Comparison of ENCODE assay signal across 8 cellular contexts in genomic region chr3:66998899-66999235, GRCh38. TPM values are rescaled to one million over a fixed set of nuclear protein-coding genes. Genes with fewer than 3 reads are reported as not detected.
DNase-seq lines count a peak whose midpoint lies in the region; ATAC-seq, FAIRE-seq and TF ChIP-seq lines count a peak whose summit lies in the region.

No MANE protein-coding gene starts in this region.

- no peak for TF ChIP-seq EP300 in HepG2 (IDR thresholded peaks at IDR 0.05; ENCODE audit: low read depth in 2 of 2, low read length in 2 of 2)
- TF ChIP-seq EP300 in HepG2 (CRISPR knock-in tag; IDR thresholded peaks at IDR 0.05; ENCODE audit: borderline replicate concordance): no peak

- H3K27me3 ChIP-seq in HepG2 (ENCODE audit: control insufficient read depth in 1 of 2, insufficient read depth in 2 of 2, low read length in 2 of 2) (no peaks in the 10 kb centered on the region), tibial artery (no peaks in the 10 kb centered on the region)

- peak overlapping the region; percentile 55 for H2AFZ ChIP-seq in HepG2 (ENCODE audit: low read length)

- peaks cover 12% of the 10 kb centered on the region for H3K36me3 Mint-ChIP-seq in activated CD4-positive, alpha-beta T cell treated with anti-CD3 and anti-CD28 coated beads, Interleukin-2, amount 10 ng/mL, durations not matched to agents 7 days and 5 days (ENCODE audit: low read depth)
- H3K36me3 Mint-ChIP-seq in activated naive CD8-positive, alpha-beta T cell treated with anti-CD3 and anti-CD28 coated beads for 36 hours: peaks cover 21% of the 10 kb centered on the region

- H3K4me3 Mint-ChIP-seq in activated CD4-positive, alpha-beta T cell treated with anti-CD3 and anti-CD28 coated beads, Interleukin-2, amount 10 ng/mL, durations not matched to agents 7 days and 5 days: peak overlapping the region; percentile 83
- peak overlapping the region; percentile 97 for H3K4me3 Mint-ChIP-seq in activated naive CD8-positive, alpha-beta T cell treated with anti-CD3 and anti-CD28 coated beads for 36 hours

- no TSS peak for BruUV-seq in HepG2 (replicated peaks; lab: Mats Ljungman, UMichigan)

- TF ChIP-seq POLR2A in HepG2 (IDR thresholded peaks at IDR 0.05; ENCODE audit: insufficient read depth in 1 of 2, low read depth in 2 of 2, low read length in 2 of 2): no peak

- in situ Hi-C loops in HepG2 (cut with HindIII; ENCODE audit: extremely low pct_ligation_motif_present, low pct_unique_long_range_greater_than_20kb): loop anchor here (25.0 kb wide), 1 partner anchor 1888 kb away; no protein-coding TSS in a partner anchor

- H3K9me3 Mint-ChIP-seq in activated CD4-positive, alpha-beta T cell treated with anti-CD3 and anti-CD28 coated beads, Interleukin-2, amount 10 ng/mL, durations not matched to agents 7 days and 5 days: no peaks in the 10 kb centered on the region
- H3K9me3 Mint-ChIP-seq in activated naive CD8-positive, alpha-beta T cell treated with anti-CD3 and anti-CD28 coated beads for 36 hours: no peaks in the 10 kb centered on the region

- H3K9me3 ChIP-seq in HepG2 (ENCODE audit: low read length) (no peaks in the 10 kb centered on the region), tibial artery (no peaks in the 10 kb centered on the region)

- no peak for TF ChIP-seq RAD21 in HepG2 (CRISPR knock-in tag; IDR thresholded peaks at IDR 0.05)

- no peak for DNase-seq in activated CD4-positive, alpha-beta T cell treated with anti-CD3 and anti-CD28 coated beads, Interleukin-2, amount 10 ng/mL, durations not matched to agents 7 days and 5 days
- no peak for DNase-seq in activated CD4-positive, alpha-beta T cell treated with anti-CD3 and anti-CD28 coated beads for 1 hour
- no peak for DNase-seq in activated naive CD8-positive, alpha-beta T cell treated with anti-CD3 and anti-CD28 coated beads for 36 hours
- DNase-seq in HepG2 (ENCODE audit: low spot score) (no peak), tibial artery (no peak), DMS 273 treated with DMSO at 0.1 percent for 48 hours (lab: John Stamatoyannopoulos, UW) (no peak), NCI-H2029 treated with DMSO at 0.1 percent for 48 hours (lab: John Stamatoyannopoulos, UW) (no peak)

- CTCF ChIA-PET in activated CD4-positive, alpha-beta T cell treated with anti-CD3 and anti-CD28 coated beads, Interleukin-2, amount 10 ng/mL, durations not matched to agents 7 days and 5 days (lab: Charles Lee): interaction anchor here (1.0 to 1.8 kb wide), 5 partner anchors 12 to 657 kb away, joined by 3 to 7 read pairs (median 4); no protein-coding TSS in a partner anchor
- CTCF ChIA-PET in HepG2 (lab: Yijun Ruan, JAX; ENCODE audit: low intra/inter-chr PET ratio, low total read pairs): no interaction called here

- H3K27ac Mint-ChIP-seq in activated CD4-positive, alpha-beta T cell treated with anti-CD3 and anti-CD28 coated beads, Interleukin-2, amount 10 ng/mL, durations not matched to agents 7 days and 5 days: peak overlapping the region; percentile 90
- H3K27ac Mint-ChIP-seq in activated naive CD8-positive, alpha-beta T cell treated with anti-CD3 and anti-CD28 coated beads for 36 hours: peak overlapping the region; percentile 94

- H3K36me3 ChIP-seq in HepG2 (replicated peaks in 1 of 2; ENCODE audit: control insufficient read depth in 1 of 2, insufficient read depth in 2 of 2, low read length in 2 of 2) (no peaks in the 10 kb centered on the region), tibial artery (no peaks in the 10 kb centered on the region)

- no peak for TF ChIP-seq CTCF in HepG2 (CRISPR knock-in tag; IDR thresholded peaks at IDR 0.05)
- TF ChIP-seq CTCF in tibial artery (IDR thresholded peaks at IDR 0.05): no peak

- 0 out of 2 replicates have a peak, but pooled peaks cover 5% of the 10 kb centered on the region for H3K4me1 ChIP-seq in HepG2 (ENCODE audit: insufficient read depth, low read length)
- H3K4me1 ChIP-seq in tibial artery: peaks cover 0 to 12% (median 3%) of the 10 kb centered on the region in 4 donors

- H3K79me2 ChIP-seq in HepG2 (ENCODE audit: insufficient read depth, low read length): no peaks in the 10 kb centered on the region

- peak overlapping the region; percentile 51 for H3K9ac ChIP-seq in HepG2 (ENCODE audit: insufficient read depth, low read depth, low read length)

- H3K27ac ChIP-seq in HepG2 (ENCODE audit: extremely low read length, insufficient read depth, low read length) (peak overlapping the region; percentile 11), tibial artery (peak overlapping the region; percentile 43 to 68)

- intact Hi-C loops in HepG2 (cut with micrococcal nuclease; ENCODE audit: unreplicated experiment): no loop called here
- intact Hi-C loops in tibial artery (cut with DNase I; ENCODE audit: low total_unique reads): no loop called here

- no peak for FAIRE-seq in HepG2 (lab: Jason Lieb, UNC)

- H3K4me2 ChIP-seq in HepG2 (ENCODE audit: low read depth, low read length): peak overlapping the region; percentile 83

- H4K20me1 ChIP-seq in HepG2 (ENCODE audit: insufficient read depth, low read length): no peaks in the 10 kb centered on the region

- WGBS in HepG2 (ENCODE audit: low lambda C conversion rate): 1% methylated on average over 10 of the region's 10 CpGs

- H3K4me3 ChIP-seq in HepG2 (replicated peaks in 1 of 3; ENCODE audit: insufficient read depth in 1 of 3, low read depth in 2 of 3, low read length in 3 of 3) (peak overlapping the region; percentile 69 to 98 (median 83)), tibial artery (peak overlapping the region; percentile 72 to 81)

- POLR2A ChIA-PET in activated CD4-positive, alpha-beta T cell treated with anti-CD3 and anti-CD28 coated beads, Interleukin-2, amount 10 ng/mL, durations not matched to agents 7 days and 5 days (lab: Charles Lee): no interaction called here
- POLR2A ChIA-PET in HepG2 (lab: Yijun Ruan, JAX): interaction anchor here (1.5 kb wide), 1 partner anchor 27 kb away, joined by 4 read pairs; no protein-coding TSS in a partner anchor

- peaks cover 22% of the 10 kb centered on the region for H3K27me3 Mint-ChIP-seq in activated CD4-positive, alpha-beta T cell treated with anti-CD3 and anti-CD28 coated beads, Interleukin-2, amount 10 ng/mL, durations not matched to agents 7 days and 5 days
- H3K27me3 Mint-ChIP-seq in activated naive CD8-positive, alpha-beta T cell treated with anti-CD3 and anti-CD28 coated beads for 36 hours: peaks cover 29% of the 10 kb centered on the region

- peaks cover 35% of the 10 kb centered on the region for H3K4me1 Mint-ChIP-seq in activated CD4-positive, alpha-beta T cell treated with anti-CD3 and anti-CD28 coated beads, Interleukin-2, amount 10 ng/mL, durations not matched to agents 7 days and 5 days
- H3K4me1 Mint-ChIP-seq in activated naive CD8-positive, alpha-beta T cell treated with anti-CD3 and anti-CD28 coated beads for 36 hours: peaks cover 28% of the 10 kb centered on the region

- no peak for ATAC-seq in HepG2
- no peak for ATAC-seq in GM21723 (IDR thresholded peaks at IDR 0.05; ENCODE audit: unreplicated experiment)

TF ChIP-seq in HepG2, 621 proteins besides CTCF, POLR2A, EP300 and RAD21 (continues in another document):
- TF ChIP-seq FOXJ3 (CRISPR knock-in tag; IDR thresholded peaks at IDR 0.05; ENCODE audit: borderline replicate concordance) (0 out of 2 replicates have a peak, but pooled peaks have one; percentile 16), NR0B2 (CRISPR knock-in tag; IDR thresholded peaks at IDR 0.05) (no peak), TCF7 (IDR thresholded peaks at IDR 0.05; ENCODE audit: low read depth) (no peak), ZEB1 (IDR thresholded peaks at IDR 0.05; ENCODE audit: insufficient replicate concordance, low read depth) (no peak), DNMT1 (CRISPR knock-in tag; IDR thresholded peaks at IDR 0.05) (no peak), PITX1 (CRISPR knock-in tag; IDR thresholded peaks at IDR 0.05) (peak; percentile 6; the same call in 1 of the 2 replicates), NFYC (CRISPR knock-in tag; IDR thresholded peaks at IDR 0.05) (0 out of 2 replicates have a peak, but pooled peaks have one; percentile 7)

RNA-seq across cellular contexts. Expression of gene KBTBD8, which starts 0.8 kb away (rescaled TPM):
- 1 to 10 TPM; 8.3 TPM for total RNA-seq in activated CD4-positive, alpha-beta T cell treated with anti-CD3 and anti-CD28 coated beads, Interleukin-2, amount 10 ng/mL, durations not matched to agents 7 days and 5 days
- 10 to 100 TPM; 28.5 to 30.6 TPM for total RNA-seq in activated naive CD8-positive, alpha-beta T cell treated with anti-CD3 and anti-CD28 coated beads for 36 hours
- 7.6 and 16.2 TPM in 2 replicates for total RNA-seq in HepG2 (2016; rRNA removed; fragmentation: Illumina TruSeq; extraction: Trizol)
- total RNA-seq in HepG2 (2016; cell fraction: cytosol; rRNA removed; fragmentation: Illumina TruSeq; extraction: Trizol; ENCODE audit: low read depth): 0.53 and 0.81 TPM in 2 replicates
- 7.1 and 13.9 TPM in 2 replicates for total RNA-seq in HepG2 (2016; cell fraction: insoluble cytoplasmic fraction; rRNA removed; fragmentation: Illumina TruSeq; extraction: Trizol)
- total RNA-seq in HepG2 (2016; cell fraction: membrane; rRNA removed; fragmentation: Illumina TruSeq; extraction: Trizol): 2.3 and 4.2 TPM in 2 replicates
- 5.5 and 7.7 TPM in 2 replicates for total RNA-seq in HepG2 (2016; cell fraction: nucleus; rRNA removed; fragmentation: Illumina TruSeq; extraction: Trizol)
- polyA plus RNA-seq in HepG2 (2011; rRNA removed): 0.81 and 1.1 TPM in 2 replicates
- polyA plus RNA-seq in HepG2 (2011; cell fraction: cytosol; rRNA removed): 0.27 and 0.29 TPM in 2 replicates
- 0.17 and 0.40 TPM in 2 replicates for polyA plus RNA-seq in HepG2 (2011; cell fraction: nucleus; rRNA removed)
- 0.59 and 0.76 TPM in 2 replicates for polyA plus RNA-seq in HepG2 (2012)
- 0.17 and 0.29 TPM in 2 replicates for polyA plus RNA-seq in HepG2 (2016; cell fraction: cytosol; fragmentation: Illumina TruSeq; extraction: Trizol; ENCODE audit: low read depth)
- polyA plus RNA-seq in HepG2 (2016; cell fraction: insoluble cytoplasmic fraction; fragmentation: Illumina TruSeq; extraction: Trizol; ENCODE audit: low read depth): 5.0 and 5.8 TPM in 2 replicates
- 0.65 and 0.88 TPM in 2 replicates for polyA plus RNA-seq in HepG2 (2016; cell fraction: membrane; fragmentation: Illumina TruSeq; extraction: Trizol; ENCODE audit: low read depth)
- polyA plus RNA-seq in HepG2 (2016; cell fraction: nucleus; fragmentation: Illumina TruSeq; extraction: Trizol; ENCODE audit: insufficient read depth, low read depth): 4.1 and 5.3 TPM in 2 replicates
- 2.5 TPM in 1 of 2 replicates, not detected in the other for polyA minus RNA-seq in HepG2 (2011; rRNA and poly(A)+ RNA removed; ENCODE audit: low replicate concordance)
- polyA minus RNA-seq in HepG2 (2011; cell fraction: cytosol; rRNA and poly(A)+ RNA removed): 0.40 and 0.79 TPM in 2 replicates
- polyA minus RNA-seq in HepG2 (2011; cell fraction: nucleus; rRNA and poly(A)+ RNA removed): 2.1 and 4.6 TPM in 2 replicates
